Comparison of ENCODE assay signal across 8 cellular contexts in genomic region chr19:48330012-48330681, GRCh38. TPM values are rescaled to one million over a fixed set of nuclear protein-coding genes. Genes with fewer than 3 reads are reported as not detected.
DNase-seq lines count a peak whose midpoint lies in the region; ATAC-seq lines count a peak whose summit lies in the region.

No MANE protein-coding gene starts in this region.

- peaks cover 64% of the 10 kb centered on the region for H3K4me1 Mint-ChIP-seq in T-helper 17 cell

- H3K27ac ChIP-seq in angular gyrus (ENCODE audit: low read depth, low read length) (peak overlapping the region; percentile 98), iPS-18a (ENCODE audit: low read length) (no peak overlapping the region), skin epidermis (peak overlapping the region; percentile 33 to 95 (median 82))

- H3K36me3 ChIP-seq in iPS-18a (ENCODE audit: control insufficient read depth, low read depth, low read length): no peaks in the 10 kb centered on the region

- peak overlapping the region; percentile 100 for H3K27ac Mint-ChIP-seq in T-helper 17 cell

- ATAC-seq in GM19395 (IDR thresholded peaks at IDR 0.05; ENCODE audit: unreplicated experiment) (peak; percentile 33), T-helper 17 cell (peak; percentile 47)

- H3K9ac ChIP-seq in iPS-18a (ENCODE audit: low read length): peak overlapping the region; percentile 4

- peak overlapping the region; percentile 57 for H3K4me3 ChIP-seq in iPS-18a (ENCODE audit: low read length)
- H3K4me3 ChIP-seq in skin epidermis: peak overlapping the region; percentile 26 to 53 (median 42)

- H3K4me1 ChIP-seq in iPS-18a (ENCODE audit: control insufficient read depth, low read depth, low read length): peaks cover 13% of the 10 kb centered on the region

- peak; percentile 85 for DNase-seq in NCI-H1092 treated with DMSO at 0.1 percent for 48 hours (lab: John Stamatoyannopoulos, UW)
- DNase-seq in T-helper 17 cell: peak; percentile 71 to 75 (median 72)
- no peak for DNase-seq in NCI-H226
- DNase-seq in OCI-M1 (lab: John Stamatoyannopoulos, UW): no peak

- no peaks in the 10 kb centered on the region for H3K27me3 ChIP-seq in iPS-18a (ENCODE audit: control insufficient read depth, insufficient read depth, low read length)

- H3K36me3 Mint-ChIP-seq in T-helper 17 cell (ENCODE audit: low read depth): peaks cover 8% of the 10 kb centered on the region

- H3K9me3 ChIP-seq in T-helper 17 cell (ENCODE audit: control insufficient read depth, low read length, poor library complexity, severe bottlenecking) (no peaks in the 10 kb centered on the region), iPS-18a (ENCODE audit: control insufficient read depth, low read depth, low read length) (no peaks in the 10 kb centered on the region)

- H3K4me3 Mint-ChIP-seq in T-helper 17 cell: peak overlapping the region; percentile 97

- H3K27me3 Mint-ChIP-seq in T-helper 17 cell: no peaks in the 10 kb centered on the region

RNA-seq across cellular contexts. Expression of gene EMP3, which starts 4.8 kb away (rescaled TPM):
- 100 to 1,000 TPM; 286 to 374 TPM for total RNA-seq in T-helper 17 cell

RNA-seq across cellular contexts. Expression of gene TMEM143, which starts 33.6 kb away (rescaled TPM):
- total RNA-seq in T-helper 17 cell: 1 to 10 TPM; 7.9 to 8.8 TPM

RNA-seq across cellular contexts. Expression of gene SYNGR4, which starts 34.0 kb away (rescaled TPM):
- not detected for total RNA-seq in T-helper 17 cell

Comparison
In these comparisons a context has a peak if more than half of its experiments do, and no peak if none do; other contexts are left out.
1. DNase-seq: peak in NCI-H1092 treated with DMSO at 0.1 percent for 48 hours (single experiment) and T-helper 17 cell (3 of 3); none in NCI-H226 (single experiment) and OCI-M1 (single experiment).